In genomic region chrX:130726661-130727060, GRCh38 we compare ENCODE assay signal across 13 cellular contexts.
DNase-seq lines count a peak whose midpoint lies in the region; ATAC-seq and TF ChIP-seq lines count a peak whose summit lies in the region.
"Had no signal": no experiment of that assay in that cellular context is flagged by ENCODE, and none has a peak within 500 bp of the region (broad histone marks: within the 10 kb centered on the region; RNA-seq: fewer than 3 reads in every experiment).

No MANE protein-coding gene starts in this region.

- H3K4me1 Mint-ChIP-seq in WTC11 = peaks cover 4% of the 10 kb centered on the region

- no peak overlapping the region for H3K9ac ChIP-seq in SK-N-SH

- no peak for TF ChIP-seq RAD21 in SK-N-SH (IDR thresholded peaks at IDR 0.05; ENCODE audit: low read length)

- H3K36me3 Mint-ChIP-seq in WTC11 = peaks cover 21% of the 10 kb centered on the region

- DNase-seq in right cardiac atrium (peak in 2 of 3 donors; percentile 32 to 38), left ventricle myocardium superior (no peak), amniotic epithelial cell (ENCODE audit: low read depth) (peak; percentile 77), glomerular visceral epithelial cell (ENCODE audit: extremely low spot score) (peak; percentile 31), SK-N-SH (no peak), WTC11 (ENCODE audit: low spot score) (no peak)
- DNase-seq: activated CD4-positive, alpha-beta T cell treated with anti-CD3 and anti-CD28 coated beads, Interleukin-2, amount 50 U/mL, for 48 hours; activated effector memory CD4-positive, alpha-beta T cell treated with Interleukin-2 at 50 U/mL for 16 hours; NCI-H524 treated with DMSO at 0.1 percent for 48 hours; T-helper 9 cell had no signal

- no peak overlapping the region for H2AFZ ChIP-seq in SK-N-SH (ENCODE audit: low read depth)

- intact Hi-C loops in right cardiac atrium (cut with DNase I) (no loop called here), left ventricle myocardium superior (cut with micrococcal nuclease) (no loop called here)

- H4K20me1 ChIP-seq in SK-N-SH (ENCODE audit: insufficient read depth) = no peaks in the 10 kb centered on the region

- H3K9me3 ChIP-seq in right cardiac atrium (ENCODE audit: control insufficient read depth, low read length) = no peaks in the 10 kb centered on the region
- peaks cover 4% of the 10 kb centered on the region; the same call in 1 of the 2 replicates for H3K9me3 ChIP-seq in SK-N-SH

- H3K9me2 ChIP-seq in SK-N-SH = no peaks in the 10 kb centered on the region

- POLR2A ChIA-PET in SK-N-SH (lab: Yijun Ruan, JAX) = no interaction called here
- POLR2A ChIA-PET in WTC11 (lab: Charles Lee) = no interaction called here

- H3K36me3 ChIP-seq in SK-N-SH (replicated peaks in 1 of 2; ENCODE audit: control insufficient read depth in 1 of 2, insufficient read depth in 2 of 2, low read length in 1 of 2) = no peaks in the 10 kb centered on the region

- no peak overlapping the region for H3K4me2 ChIP-seq in SK-N-SH

- H3K27me3 ChIP-seq in right cardiac atrium (ENCODE audit: control insufficient read depth, insufficient read depth) (no peaks in the 10 kb centered on the region), SK-N-SH (ENCODE audit: insufficient read depth) (no peaks in the 10 kb centered on the region)

- no peak overlapping the region for H3K27ac ChIP-seq in right cardiac atrium (ENCODE audit: low read length)
- no peak overlapping the region for H3K27ac ChIP-seq in SK-N-SH (ENCODE audit: low read depth in 2 of 2, low read length in 1 of 2)
- H3K27ac ChIP-seq: skin epidermis had no signal

- no peaks in the 10 kb centered on the region; the same call in 1 of the 2 replicates for H3K27me3 Mint-ChIP-seq in WTC11 (ENCODE audit: low read depth)

- H3K4me3 ChIP-seq in right cardiac atrium (ENCODE audit: low read length) (no peak overlapping the region), SK-N-SH (ENCODE audit: low read depth in 2 of 2, low read length in 1 of 2) (no peak overlapping the region)
- H3K4me3 ChIP-seq: skin epidermis had no signal

- H3K9me3 Mint-ChIP-seq in WTC11 = peaks cover 35% of the 10 kb centered on the region

- H3K4me3 Mint-ChIP-seq in WTC11 = no peak overlapping the region

- 73% methylated on average over 3 of the region's 3 CpGs for WGBS in right cardiac atrium
- 30% methylated on average over 3 of the region's 3 CpGs for WGBS in SK-N-SH (ENCODE audit: low lambda C conversion rate)

- CTCF ChIA-PET in SK-N-SH (lab: Yijun Ruan, JAX) (no interaction called here), WTC11 (lab: Charles Lee) (no interaction called here)

- TF ChIP-seq POLR2A in GM18505 (IDR thresholded peaks at IDR 0.05; ENCODE audit: borderline replicate concordance, extremely low read depth, insufficient read depth, insufficient read length) = no peak

- H3F3A ChIP-seq in SK-N-SH (replicated peaks; ENCODE audit: insufficient read depth) = no peaks in the 10 kb centered on the region

- TF ChIP-seq CTCF in SK-N-SH (IDR thresholded peaks at IDR 0.05) (no peak), WTC11 (IDR thresholded peaks at IDR 0.05) (no peak)

- no peak overlapping the region for H3K27ac Mint-ChIP-seq in WTC11

- H3K79me2 ChIP-seq in SK-N-SH (ENCODE audit: insufficient read depth) = no peaks in the 10 kb centered on the region

- ATAC-seq in right cardiac atrium = no peak
- ATAC-seq in left ventricle myocardium superior = no peak
- ATAC-seq in HG03432 (IDR thresholded peaks at IDR 0.05; ENCODE audit: unreplicated experiment) = no peak
- ATAC-seq in GM18505 (IDR thresholded peaks at IDR 0.05; ENCODE audit: unreplicated experiment) = no peak
- ATAC-seq in WTC11 = no peak

- TF ChIP-seq EP300 in SK-N-SH (IDR thresholded peaks at IDR 0.05; ENCODE audit: borderline replicate concordance in 1 of 2, low read depth in 1 of 2, low read length in 1 of 2) = no peak

- H3K4me1 ChIP-seq in right cardiac atrium (ENCODE audit: control insufficient read depth, insufficient read depth, low read length) (no peaks in the 10 kb centered on the region), SK-N-SH (ENCODE audit: control insufficient read depth in 1 of 2, insufficient read depth in 2 of 2, low read depth in 1 of 2, low read length in 1 of 2) (no peaks in the 10 kb centered on the region)

TF ChIP-seq in SK-N-SH, 30 proteins besides CTCF, POLR2A, EP300 and RAD21:
- no peak for TF ChIP-seq MXI1 (IDR thresholded peaks at IDR 0.05; ENCODE audit: low read depth, low read length)
- no peak for TF ChIP-seq CHD2 (IDR thresholded peaks at IDR 0.05; ENCODE audit: low read length, partially characterized antibody)
- TF ChIP-seq FOSL2 (IDR thresholded peaks at IDR 0.05; ENCODE audit: borderline replicate concordance, low read depth) = no peak
- no peak for TF ChIP-seq GABPA (IDR thresholded peaks at IDR 0.05; ENCODE audit: low read depth)

TF ChIP-seq in WTC11, 78 proteins besides CTCF, POLR2A, EP300 and RAD21 (continues in another document):
- TF ChIP-seq PREB (CRISPR knock-in tag; IDR thresholded peaks at IDR 0.05; ENCODE audit: borderline replicate concordance) (no peak), ARID4B (CRISPR knock-in tag; IDR thresholded peaks at IDR 0.05; ENCODE audit: borderline replicate concordance) (no peak), SMAD4 (CRISPR knock-in tag; IDR thresholded peaks at IDR 0.05) (no peak), JAZF1 (CRISPR knock-in tag; IDR thresholded peaks at IDR 0.05) (no peak), USF1 (CRISPR knock-in tag; IDR thresholded peaks at IDR 0.05) (no peak), ELF4 (CRISPR knock-in tag; IDR thresholded peaks at IDR 0.05; ENCODE audit: low read depth) (no peak), TCF7 (CRISPR knock-in tag; IDR thresholded peaks at IDR 0.05; ENCODE audit: low read depth) (no peak), AR (CRISPR knock-in tag; IDR thresholded peaks at IDR 0.05) (no peak)

Comparison
In these comparisons a context has a peak if more than half of its experiments do, and no peak if none do; other contexts are left out.
1. DNase-seq: peak in right cardiac atrium (2 of 3), amniotic epithelial cell (single experiment) and glomerular visceral epithelial cell (single experiment); none in left ventricle myocardium superior (single experiment), SK-N-SH (single experiment) and WTC11 (single experiment).